ENCODE assay signal across 26 cellular contexts in genomic region chr3:36850743-36851142, GRCh38.
"Had no signal": no experiment of that assay in that cellular context is flagged by ENCODE, and none has a peak within 500 bp of the region (broad histone marks: within the 10 kb centered on the region; RNA-seq: fewer than 3 reads in every experiment).

No MANE protein-coding gene starts in this region.

- DNase-seq: stimulated activated CD4-positive, alpha-beta T cell treated with anti-CD3 and anti-CD28 coated beads, Interleukin-2, amount 100 ng/mL, for 48 hours; stimulated activated CD4-positive, alpha-beta T cell treated with anti-CD3 and anti-CD28 coated beads, Interleukin-4, amount 100 ng/mL, for 1 hour; stimulated activated CD4-positive, alpha-beta T cell treated with anti-CD3 and anti-CD28 coated beads, Interleukin-4, amount 100 ng/mL, for 24 hours; stimulated activated CD4-positive, alpha-beta T cell treated with anti-CD3 and anti-CD28 coated beads, Interleukin-4, amount 100 ng/mL, for 4 hours; stimulated activated CD8-positive, alpha-beta memory T cell treated with anti-CD3 and anti-CD28 coated beads, Interleukin-4, amount 100 ng/mL, for 48 hours; stimulated activated naive B cell treated with anti-CD40 and anti-IgM and Interleukin-4, amounts not matched to agents 10 μg/mL and 1 μg/mL and 100 μg/mL, for 72 hours; stimulated activated naive CD4-positive, alpha-beta T cell; stimulated activated naive CD4-positive, alpha-beta T cell treated with Interleukin-2 at 50 U/mL for 16 hours; stimulated activated naive CD8-positive, alpha-beta T cell treated with anti-CD3 and anti-CD28 coated beads, Interleukin-15, amount 100 ng/mL, for 72 hours; stimulated activated naive CD8-positive, alpha-beta T cell treated with anti-CD3 and anti-CD28 coated beads, Interleukin-15, Interleukin-2, amounts not matched to agents 100 U/mL and 50 U/mL, for 24 hours; stomach; substantia nigra; testis; thyroid gland; tibial artery; transverse colon; trophoblast cell; upper lobe of left lung; upper lobe of right lung; uterus had no signal

- H3K9me3 ChIP-seq: stomach, suprapubic skin, testis, thoracic aorta, thyroid gland, tibial artery, tibial nerve, transverse colon, upper lobe of left lung, upper lobe of right lung, uterus, vagina had no signal

- H3K27ac ChIP-seq: stomach, suprapubic skin, testis, thoracic aorta, thyroid gland, tibial artery, tibial nerve, transverse colon, upper lobe of left lung, upper lobe of right lung, uterus, vagina had no signal

- H3K4me1 ChIP-seq: stomach, suprapubic skin, testis, thyroid gland, tibial artery, transverse colon, upper lobe of left lung, upper lobe of right lung, uterus, vagina had no signal

- H3K36me3 ChIP-seq: uterus had no signal

- ATAC-seq: stimulated activated effector memory CD8-positive, alpha-beta T cell treated with anti-CD3 and anti-CD28 coated beads, Interleukin-12 subunit alpha, Interleukin-12 subunit beta, amount 100 ng/mL, for 72 hours; stimulated activated memory B cell treated with anti-CD40 and anti-IgM and Interleukin-4, amounts not matched to agents 10 μg/mL and 1 μg/mL and 100 μg/mL, for 72 hours; stimulated activated naive B cell treated with anti-CD40 and anti-IgM and Interleukin-4, amounts not matched to agents 10 μg/mL and 1 μg/mL and 100 μg/mL, for 72 hours; stimulated activated naive CD8-positive, alpha-beta T cell treated with anti-CD3 and anti-CD28 coated beads, Interleukin-15, amount 100 ng/mL, for 72 hours; stimulated activated naive CD8-positive, alpha-beta T cell treated with anti-CD3 and anti-CD28 coated beads, Interleukin-15, Interleukin-2, amounts not matched to agents 100 U/mL and 50 U/mL, for 24 hours; upper lobe of right lung had no signal

- H3K4me3 ChIP-seq: stomach, suprapubic skin, testis, thoracic aorta, thyroid gland, tibial artery, tibial nerve, transverse colon, upper lobe of left lung, upper lobe of right lung, uterus, vagina had no signal

- H3K27me3 ChIP-seq: stomach, suprapubic skin, testis, thyroid gland, tibial artery, tibial nerve, transverse colon, upper lobe of left lung, upper lobe of right lung, uterus, vagina had no signal
